In the genomic region with DNA sequence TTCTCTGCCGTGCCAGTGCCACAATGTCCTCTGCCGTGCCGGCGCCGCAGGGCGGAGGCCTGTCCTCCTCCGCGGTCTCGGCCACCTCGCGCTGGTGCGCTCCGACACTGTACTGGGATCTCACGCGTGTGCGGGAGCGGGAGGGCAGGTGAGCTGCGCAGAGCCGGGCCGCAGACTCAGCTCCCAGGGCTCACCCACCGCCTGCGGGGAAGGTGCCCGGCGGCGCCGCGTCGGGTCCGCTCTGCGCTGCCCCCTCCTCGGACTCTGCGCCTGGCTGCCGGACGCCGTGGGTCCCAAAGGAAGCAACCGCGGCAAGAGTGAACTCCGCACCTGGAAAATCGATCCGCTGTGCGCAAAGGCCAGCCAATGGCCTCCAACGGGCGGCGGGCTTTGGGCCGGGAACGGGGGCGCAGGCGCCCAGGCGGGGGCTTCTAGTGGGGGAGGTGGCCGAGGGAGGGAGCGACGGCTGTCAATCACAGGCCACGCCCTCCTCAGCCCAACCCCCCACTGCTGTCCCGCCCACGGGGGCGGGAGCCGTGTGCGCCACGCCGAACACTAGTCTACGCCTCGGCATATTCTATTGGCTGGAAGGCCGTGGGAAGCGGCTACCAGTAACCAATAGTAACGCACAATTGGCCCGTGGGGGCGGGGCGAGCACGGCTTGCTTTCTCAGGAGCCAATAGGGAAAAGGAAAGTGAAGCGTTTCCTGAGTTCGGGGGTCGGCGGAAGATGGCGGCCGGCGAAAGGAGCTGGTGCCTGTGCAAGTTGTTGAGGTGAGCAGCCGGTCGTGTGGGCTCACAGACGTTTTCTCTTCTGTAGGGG, we compare ENCODE assay signal across 8 cellular contexts. TPM values are rescaled to one million over a fixed set of nuclear protein-coding genes. Genes with fewer than 3 reads are reported as not detected.
DNase-seq lines count a peak whose midpoint lies in the region; ATAC-seq and TF ChIP-seq lines count a peak whose summit lies in the region.

A gene with protein sequence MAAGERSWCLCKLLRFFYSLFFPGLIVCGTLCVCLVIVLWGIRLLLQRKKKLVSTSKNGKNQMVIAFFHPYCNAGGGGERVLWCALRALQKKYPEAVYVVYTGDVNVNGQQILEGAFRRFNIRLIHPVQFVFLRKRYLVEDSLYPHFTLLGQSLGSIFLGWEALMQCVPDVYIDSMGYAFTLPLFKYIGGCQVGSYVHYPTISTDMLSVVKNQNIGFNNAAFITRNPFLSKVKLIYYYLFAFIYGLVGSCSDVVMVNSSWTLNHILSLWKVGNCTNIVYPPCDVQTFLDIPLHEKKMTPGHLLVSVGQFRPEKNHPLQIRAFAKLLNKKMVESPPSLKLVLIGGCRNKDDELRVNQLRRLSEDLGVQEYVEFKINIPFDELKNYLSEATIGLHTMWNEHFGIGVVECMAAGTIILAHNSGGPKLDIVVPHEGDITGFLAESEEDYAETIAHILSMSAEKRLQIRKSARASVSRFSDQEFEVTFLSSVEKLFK (plus strand): TSS at position 709 of the 822 bp plus-strand sequence. CDS start 21 bp downstream, at position 730.

- H3K79me2 ChIP-seq in DOHH2 (ENCODE audit: control insufficient read depth, low read length) (peaks cover 46% of the 10 kb centered on the region), GM23338 (replicated peaks; ENCODE audit: insufficient read depth) (peaks cover 59% of the 10 kb centered on the region)

- intact Hi-C loops in natural killer cell (cut with micrococcal nuclease): loop anchor here (1.0 to 5.0 kb wide), 4 partner anchors 183 to 443 kb away; partner anchors contain the start of genes CKAP2 and WDFY2

- peak; percentile 93 for ATAC-seq in GM23338
- peak; percentile 98 to 100 (median 98) for ATAC-seq in natural killer cell

- H3K9me2 ChIP-seq in DOHH2 (replicated peaks; ENCODE audit: control insufficient read depth, low read length): no peaks in the 10 kb centered on the region
- no peaks in the 10 kb centered on the region for H3K9me2 ChIP-seq in GM23338 (ENCODE audit: insufficient read depth)

- H3K27ac ChIP-seq in DOHH2 (ENCODE audit: low read depth, low read length) (no peak within 1 kb of the TSS), GM23338 (ENCODE audit: low read depth) (peak within 1 kb of the TSS; percentile 73)

- H3K27ac Mint-ChIP-seq in GM23338 (peak within 1 kb of the TSS; percentile 98), natural killer cell (peak within 1 kb of the TSS; percentile 93 to 96)

- peak within 1 kb of the TSS; percentile 98 for H3K4me3 Mint-ChIP-seq in GM23338
- peak within 1 kb of the TSS; percentile 99 for H3K4me3 Mint-ChIP-seq in natural killer cell

- H4K20me1 ChIP-seq in DOHH2 (ENCODE audit: control insufficient read depth, insufficient read depth, low read depth, low read length) (no peaks in the 10 kb centered on the region), GM23338 (replicated peaks; ENCODE audit: insufficient read depth) (peaks cover 11% of the 10 kb centered on the region; the same call in 1 of the 2 replicates)

- TF ChIP-seq CTCF in DOHH2 (IDR thresholded peaks at IDR 0.05; ENCODE audit: low read depth, low read length, poor library complexity, severe bottlenecking) (no peak), GM23338 (conservative IDR thresholded peaks at IDR 0.05; ENCODE audit: low read depth in 2 of 2) (no peak), fibroblast of mammary gland (conservative IDR thresholded peaks at IDR 0.05; ENCODE audit: control insufficient read depth, insufficient read depth, low read depth, low read length) (no peak), natural killer cell (IDR thresholded peaks at IDR 0.05) (no peak)

- peak within 1 kb of the TSS; percentile 97 for H3K4me2 ChIP-seq in DOHH2 (ENCODE audit: low read length)
- H3K4me2 ChIP-seq in GM23338: peak within 1 kb of the TSS; percentile 100

- H3K4me1 Mint-ChIP-seq in GM23338: peaks cover 11% of the 10 kb centered on the region
- H3K4me1 Mint-ChIP-seq in natural killer cell: peaks cover 21 to 32% of the 10 kb centered on the region in 2 donors

- peak within 1 kb of the TSS; percentile 86 for H3K4me3 ChIP-seq in DOHH2 (ENCODE audit: low read length)
- H3K4me3 ChIP-seq in GM23338: peak within 1 kb of the TSS; percentile 86
- peak within 1 kb of the TSS; percentile 100 for H3K4me3 ChIP-seq in fibroblast of mammary gland (ENCODE audit: control insufficient read depth, low read depth, low read length)

- H3K9me3 ChIP-seq in DOHH2 (ENCODE audit: control insufficient read depth, insufficient read depth, low read length): no peaks in the 10 kb centered on the region

- no peaks in the 10 kb centered on the region for H3F3A ChIP-seq in DOHH2 (ENCODE audit: control insufficient read depth, insufficient read depth)
- no peaks in the 10 kb centered on the region for H3F3A ChIP-seq in GM23338 (replicated peaks; ENCODE audit: low read depth)

- peak; percentile 99 for DNase-seq in GM23338 (ENCODE audit: low spot score)
- DNase-seq in LHCN-M2 (ENCODE audit: low read depth): peak; percentile 96
- peak; percentile 96 for DNase-seq in RPMI8226
- DNase-seq in activated T-helper 1 cell treated with anti-CD3 and anti-CD28 coated beads, Interleukin-2, amount 50 U/mL, for 16 hours (ENCODE audit: low read depth in 1 of 2, low spot score in 1 of 2): peak; percentile 99
- DNase-seq in fibroblast of mammary gland (ENCODE audit: low read depth): peak; percentile 96
- DNase-seq in natural killer cell: peak; percentile 99
- peak; percentile 98 for DNase-seq in stimulated activated naive CD4-positive, alpha-beta T cell treated with Interleukin-2 at 50 U/mL for 16 hours (lab: John Stamatoyannopoulos, UW)

- H2AFZ ChIP-seq in GM23338: peak within 1 kb of the TSS; percentile 99

- peaks cover 7% of the 10 kb centered on the region for H3K9me3 Mint-ChIP-seq in GM23338
- no peaks in the 10 kb centered on the region for H3K9me3 Mint-ChIP-seq in natural killer cell

- H3K27me3 ChIP-seq in DOHH2 (ENCODE audit: control insufficient read depth, low read length): peaks cover 40% of the 10 kb centered on the region
- peaks cover 28% of the 10 kb centered on the region for H3K27me3 ChIP-seq in GM23338 (ENCODE audit: insufficient read depth)

- peaks cover 17% of the 10 kb centered on the region for H3K4me1 ChIP-seq in DOHH2 (ENCODE audit: control insufficient read depth, low read length)
- peaks cover 17% of the 10 kb centered on the region for H3K4me1 ChIP-seq in GM23338 (ENCODE audit: insufficient read depth)

- H3K27me3 Mint-ChIP-seq in GM23338 (ENCODE audit: insufficient read depth, low read depth, poor library complexity): peaks cover 18% of the 10 kb centered on the region
- peaks cover 24 to 27% of the 10 kb centered on the region in 2 donors for H3K27me3 Mint-ChIP-seq in natural killer cell (ENCODE audit: low read depth in 2 of 2)

- peaks cover 9% of the 10 kb centered on the region; the same call in 1 of the 2 replicates for H3K36me3 ChIP-seq in DOHH2 (ENCODE audit: control insufficient read depth, low read length)
- H3K36me3 ChIP-seq in GM23338 (ENCODE audit: insufficient read depth): no peaks in the 10 kb centered on the region

- H3K36me3 Mint-ChIP-seq in GM23338 (ENCODE audit: low read depth): peaks cover 19% of the 10 kb centered on the region
- no peaks in the 10 kb centered on the region for H3K36me3 Mint-ChIP-seq in natural killer cell

TF ChIP-seq in GM23338, 12 proteins besides CTCF, POLR2A, EP300 and RAD21:
- peak; percentile 76 for TF ChIP-seq CREB1 (CRISPR knock-in tag; IDR thresholded peaks at IDR 0.05; ENCODE audit: low read depth)
- peak; percentile 74 for TF ChIP-seq POLR2AphosphoS5 (IDR thresholded peaks at IDR 0.05; ENCODE audit: low read depth)
- no peak for TF ChIP-seq JUNB (IDR thresholded peaks at IDR 0.05; ENCODE audit: unreplicated experiment)

RNA-seq across cellular contexts. Expression of the gene that starts here (rescaled TPM):
- 38.8 and 40.1 TPM in 2 replicates for total RNA-seq in GM23338 (2014; rRNA removed; shearing (Covaris generic))
- 31.4 and 36.9 TPM in 2 replicates for polyA plus RNA-seq in GM23338 (2016; fragmentation: Nextera tagmentation; extraction: Ambion mirVana)
- total RNA-seq in LHCN-M2 (2014; rRNA removed) (12.8 and 18.4 TPM in 2 replicates), natural killer cell (10 to 100 TPM; 30.8 to 35.8 (median 35.2) TPM)
- 9.3 TPM for polyA plus RNA-seq in LHCN-M2 (2012)
